Comparison of ENCODE assay signal across 19 cellular contexts in genomic region chr2:228658998-228659397, GRCh38.
DNase-seq lines count a peak whose midpoint lies in the region; ATAC-seq and TF ChIP-seq lines count a peak whose summit lies in the region.
"Had no signal": no experiment of that assay in that cellular context is flagged by ENCODE, and none has a peak within 500 bp of the region (broad histone marks: within the 10 kb centered on the region; RNA-seq: fewer than 3 reads in every experiment).

No MANE protein-coding gene starts in this region.

- H3K27me3 ChIP-seq in RWPE2 (ENCODE audit: insufficient read depth, poor library complexity, severe bottlenecking) = peaks cover 59% of the 10 kb centered on the region
- H3K27me3 ChIP-seq: body of pancreas had no signal

- no peaks in the 10 kb centered on the region for H3K9me3 Mint-ChIP-seq in stimulated activated memory B cell treated with anti-CD40 and anti-IgM and Interleukin-4, amounts not matched to agents 10 μg/mL and 1 μg/mL and 100 μg/mL, for 72 hours

- no peaks in the 10 kb centered on the region for H3K9me3 ChIP-seq in RWPE2 (ENCODE audit: severe bottlenecking)

- no peaks in the 10 kb centered on the region for H3K27me3 Mint-ChIP-seq in stimulated activated memory B cell treated with anti-CD40 and anti-IgM and Interleukin-4, amounts not matched to agents 10 μg/mL and 1 μg/mL and 100 μg/mL, for 72 hours
- H3K27me3 Mint-ChIP-seq: effector memory CD8-positive, alpha-beta T cell had no signal

- H3K4me3 Mint-ChIP-seq in stimulated activated memory B cell treated with anti-CD40 and anti-IgM and Interleukin-4, amounts not matched to agents 10 μg/mL and 1 μg/mL and 100 μg/mL, for 72 hours = no peak overlapping the region
- H3K4me3 Mint-ChIP-seq: effector memory CD8-positive, alpha-beta T cell had no signal

- H3K36me3 Mint-ChIP-seq in stimulated activated memory B cell treated with anti-CD40 and anti-IgM and Interleukin-4, amounts not matched to agents 10 μg/mL and 1 μg/mL and 100 μg/mL, for 72 hours = no peaks in the 10 kb centered on the region

- TF ChIP-seq CTCF in RWPE2 (IDR thresholded peaks at IDR 0.05; ENCODE audit: poor library complexity, severe bottlenecking) (no peak), fibroblast of mammary gland (conservative IDR thresholded peaks at IDR 0.05; ENCODE audit: control insufficient read depth, insufficient read depth, low read depth, low read length) (no peak)

- DNase-seq in GM04504 (ENCODE audit: low read depth) (peak; percentile 46), RWPE2 (ENCODE audit: low spot score) (no peak), fibroblast of mammary gland (ENCODE audit: low read depth) (peak; percentile 85), smooth muscle cell of the brain vasculature (ENCODE audit: low read depth, low spot score) (peak; percentile 75), D341Med (ENCODE audit: low spot score) (no peak), NCI-H345 (lab: John Stamatoyannopoulos, UW) (no peak)
- DNase-seq: activated CD4-positive, CD25-positive, alpha-beta regulatory T cell; activated effector memory CD4-positive, alpha-beta T cell treated with anti-CD3 and anti-CD28 coated beads, Interleukin-2, amount 50 U/mL, for 16 hours; effector memory CD8-positive, alpha-beta T cell; head of caudate nucleus; kidney glomerular epithelial cell; NCI-H187 treated with DMSO at 0.1 percent for 48 hours; NCI-H526 treated with DMSO at 0.1 percent for 48 hours; stimulated activated CD4-positive, alpha-beta T cell treated with anti-CD3 and anti-CD28 coated beads, Interleukin-12 subunit alpha, Interleukin-12 subunit beta, amount 100 ng/mL, for 4 hours; T-helper 1 cell had no signal

- H3K4me3 ChIP-seq in RWPE2 (ENCODE audit: severe bottlenecking) (no peak overlapping the region), fibroblast of mammary gland (ENCODE audit: control insufficient read depth, low read depth, low read length) (no peak overlapping the region)
- H3K4me3 ChIP-seq: body of pancreas had no signal

- no peaks in the 10 kb centered on the region for H3K4me1 Mint-ChIP-seq in stimulated activated memory B cell treated with anti-CD40 and anti-IgM and Interleukin-4, amounts not matched to agents 10 μg/mL and 1 μg/mL and 100 μg/mL, for 72 hours

- H3K27ac Mint-ChIP-seq in stimulated activated memory B cell treated with anti-CD40 and anti-IgM and Interleukin-4, amounts not matched to agents 10 μg/mL and 1 μg/mL and 100 μg/mL, for 72 hours = no peak overlapping the region
- H3K27ac Mint-ChIP-seq: effector memory CD8-positive, alpha-beta T cell had no signal

- H3K27ac ChIP-seq in RWPE2 (ENCODE audit: poor library complexity, severe bottlenecking) = no peak overlapping the region
- H3K27ac ChIP-seq: body of pancreas had no signal

- H3K4me1 ChIP-seq in RWPE2 (ENCODE audit: insufficient read depth, poor library complexity, severe bottlenecking) = peaks cover 4% of the 10 kb centered on the region

- no peaks in the 10 kb centered on the region for H3K36me3 ChIP-seq in RWPE2 (ENCODE audit: low read depth)

- ATAC-seq in RWPE2 (ENCODE audit: low read depth) (peak; percentile 60; the same call in 2 of the 3 replicates), GM21390 (IDR thresholded peaks at IDR 0.05; ENCODE audit: unreplicated experiment) (no peak)
- no peak for ATAC-seq in stimulated activated memory B cell treated with anti-CD40 and anti-IgM and Interleukin-4, amounts not matched to agents 10 μg/mL and 1 μg/mL and 100 μg/mL, for 72 hours
- ATAC-seq: body of pancreas; effector memory CD8-positive, alpha-beta T cell; Panc1 had no signal

Comparison
In these comparisons a context has a peak if more than half of its experiments do, and no peak if none do; other contexts are left out.
1. DNase-seq: peak in GM04504 (single experiment), fibroblast of mammary gland (single experiment) and smooth muscle cell of the brain vasculature (single experiment); none in RWPE2 (single experiment), D341Med (single experiment) and NCI-H345 (single experiment).